13 cellular contexts compared by ENCODE assay signal in genomic region chr2:189799531-189799930, GRCh38. TPM values are rescaled to one million over a fixed set of nuclear protein-coding genes. Genes with fewer than 3 reads are reported as not detected.
DNase-seq lines count a peak whose midpoint lies in the region; ATAC-seq, FAIRE-seq and TF ChIP-seq lines count a peak whose summit lies in the region.
"Had no signal": no experiment of that assay in that cellular context is flagged by ENCODE, and none has a peak within 500 bp of the region (broad histone marks: within the 10 kb centered on the region; RNA-seq: fewer than 3 reads in every experiment).

No MANE protein-coding gene starts in this region.

- TF ChIP-seq POLR2A in GM12892 (IDR thresholded peaks at IDR 0.05; ENCODE audit: low read depth, low read length), result no peak

- H3K27ac ChIP-seq in RWPE1, result no peak overlapping the region
- H3K27ac ChIP-seq: HL-60, neutrophil had no signal

- FAIRE-seq in GM12892 (lab: Jason Lieb, UNC), result peak; percentile 83

- no peak overlapping the region for H3K4me3 ChIP-seq in epithelial cell of esophagus (ENCODE audit: low read length)
- no peak overlapping the region for H3K4me3 ChIP-seq in skeletal muscle cell (ENCODE audit: low read depth, low read length)
- H3K4me3 ChIP-seq: GM12878 had no signal

- TF ChIP-seq CTCF in RWPE1 (conservative IDR thresholded peaks at IDR 0.05; ENCODE audit: low read depth) (no peak), epithelial cell of esophagus (IDR thresholded peaks at IDR 0.05; ENCODE audit: insufficient read depth, low read depth, low read length, missing control alignments) (no peak)

- CTCF ChIA-PET in RWPE1 (lab: Yijun Ruan, JAX), result interaction anchor here (0.6 kb wide), 1 partner anchor 277 kb away, joined by 5 read pairs; no protein-coding TSS in a partner anchor

- POLR2A ChIA-PET in RWPE1 (lab: Yijun Ruan, JAX; ENCODE audit: low non-redundant PET), result no interaction called here

- DNase-seq in GM12892 (ENCODE audit: insufficient read length) (no peak), RWPE1 (ENCODE audit: low spot score) (peak; percentile 20), epithelial cell of esophagus (ENCODE audit: low read depth) (peak; percentile 68), skeletal muscle cell (ENCODE audit: low read depth) (peak; percentile 49), NCI-H146 treated with DMSO at 0.1 percent for 48 hours (lab: John Stamatoyannopoulos, UW; ENCODE audit: unreplicated experiment) (no peak), NCI-H2107 treated with DMSO at 0.1 percent for 48 hours (lab: John Stamatoyannopoulos, UW; ENCODE audit: unreplicated experiment) (no peak), NCI-H2081 (lab: John Stamatoyannopoulos, UW) (no peak)
- DNase-seq: Caco-2, NCI-H146 had no signal

- ATAC-seq in GM18861 (IDR thresholded peaks at IDR 0.05; ENCODE audit: unreplicated experiment), result no peak

RNA-seq across cellular contexts. Expression of gene PMS1, which starts 15.3 kb away (rescaled TPM):
- 26.6 TPM for polyA plus RNA-seq in GM12892 (2012; ENCODE audit: missing spikeins)

RNA-seq across cellular contexts. Expression of gene ORMDL1, which starts 15.4 kb away (rescaled TPM):
- polyA plus RNA-seq in GM12892 (2012; ENCODE audit: missing spikeins), result 79.1 TPM

RNA-seq across cellular contexts. Expression of gene OSGEPL1, which starts 36.9 kb away (rescaled TPM):
- 10.0 TPM for polyA plus RNA-seq in GM12892 (2012; ENCODE audit: missing spikeins)

Comparison
In these comparisons a context has a peak if more than half of its experiments do, and no peak if none do; other contexts are left out.
1. DNase-seq: peak in RWPE1 (single experiment), epithelial cell of esophagus (single experiment) and skeletal muscle cell (single experiment); none in GM12892 (single experiment), NCI-H146 treated with DMSO at 0.1 percent for 48 hours (single experiment), NCI-H2107 treated with DMSO at 0.1 percent for 48 hours (single experiment) and NCI-H2081 (0 of 2).